13 cellular contexts compared by ENCODE assay signal in the genomic region with DNA sequence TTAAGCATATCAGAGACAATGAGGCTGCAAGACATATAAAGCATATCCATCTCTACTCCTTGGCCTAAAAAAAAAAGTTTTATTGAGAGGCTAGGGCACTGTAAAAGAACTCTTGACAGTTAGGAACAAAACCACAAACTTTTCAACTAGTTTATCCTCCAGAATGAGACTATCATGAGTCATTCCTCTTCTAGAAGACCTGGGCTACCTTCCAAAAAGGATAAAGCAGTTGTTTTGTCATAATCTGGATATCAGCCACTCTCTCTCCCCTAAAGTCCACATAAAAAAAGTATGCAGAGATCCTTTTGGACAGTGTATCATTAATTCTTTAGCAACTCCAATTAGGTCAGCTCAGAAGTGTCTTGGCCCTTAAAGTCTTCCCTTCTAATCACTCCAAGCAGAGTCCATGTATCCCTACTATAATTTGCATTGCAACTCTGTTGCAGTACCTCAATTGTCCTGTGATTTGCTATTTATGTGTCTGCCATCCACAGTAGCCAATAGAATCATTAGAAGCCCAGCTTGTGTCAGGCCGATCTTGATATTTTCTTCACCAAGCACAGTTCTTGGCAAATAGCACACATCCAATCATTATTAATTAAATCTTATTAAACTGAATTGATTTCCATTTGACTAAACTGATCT. TPM values are rescaled to one million over a fixed set of nuclear protein-coding genes. Genes with fewer than 3 reads are reported as not detected.
DNase-seq lines count a peak whose midpoint lies in the region; ATAC-seq and TF ChIP-seq lines count a peak whose summit lies in the region.
"Had no signal": no experiment of that assay in that cellular context is flagged by ENCODE, and none has a peak within 500 bp of the region (broad histone marks: within the 10 kb centered on the region; RNA-seq: fewer than 3 reads in every experiment).

No MANE protein-coding gene starts in this region.

- H3K36me3 Mint-ChIP-seq in T-helper 17 cell (ENCODE audit: low read depth), result no peaks in the 10 kb centered on the region

- H3K4me2 ChIP-seq in SK-N-SH, result no peak overlapping the region
- H3K4me2 ChIP-seq: A549 had no signal

- no peak overlapping the region for H3K27ac Mint-ChIP-seq in T-helper 17 cell
- H3K27ac Mint-ChIP-seq: activated CD8-positive, alpha-beta T cell treated with anti-CD3 and anti-CD28 coated beads for 36 hours; IgD-negative memory B cell had no signal

- peaks cover 13% of the 10 kb centered on the region for H3F3A ChIP-seq in SK-N-SH (replicated peaks; ENCODE audit: insufficient read depth)

- H3K4me3 ChIP-seq in SK-N-SH (ENCODE audit: low read depth in 2 of 2, low read length in 1 of 2), result no peak overlapping the region
- H3K4me3 ChIP-seq in fibroblast of mammary gland (ENCODE audit: control insufficient read depth, low read depth, low read length), result no peak overlapping the region
- H3K4me3 ChIP-seq in skeletal muscle cell (ENCODE audit: low read depth, low read length), result no peak overlapping the region
- H3K4me3 ChIP-seq in testis, result no peak overlapping the region
- H3K4me3 ChIP-seq: A549 had no signal

- no peak for ATAC-seq in T-helper 17 cell
- ATAC-seq: activated CD8-positive, alpha-beta T cell treated with anti-CD3 and anti-CD28 coated beads for 36 hours had no signal

- H3K4me3 Mint-ChIP-seq in T-helper 17 cell, result no peak overlapping the region
- H3K4me3 Mint-ChIP-seq: activated CD8-positive, alpha-beta T cell treated with anti-CD3 and anti-CD28 coated beads for 36 hours; IgD-negative memory B cell had no signal

- TF ChIP-seq POLR2A in testis (IDR thresholded peaks at IDR 0.05), result no peak

- H3K9me2 ChIP-seq in SK-N-SH, result no peaks in the 10 kb centered on the region

- peak; percentile 21 for DNase-seq in NCI-H2196 (lab: John Stamatoyannopoulos, UW; ENCODE audit: unreplicated experiment)
- no peak for DNase-seq in NCI-H2196 treated with DMSO at 0.1 percent for 48 hours (lab: John Stamatoyannopoulos, UW; ENCODE audit: unreplicated experiment)
- no peak for DNase-seq in SK-N-SH
- DNase-seq in fibroblast of mammary gland (ENCODE audit: low read depth), result peak; percentile 92
- peak; percentile 76 for DNase-seq in skeletal muscle cell (ENCODE audit: low read depth)
- no peak for DNase-seq in mesenteric fat pad (ENCODE audit: low spot score)
- no peak for DNase-seq in testis
- no peak for DNase-seq in T-helper 17 cell
- DNase-seq: activated CD8-positive, alpha-beta T cell treated with anti-CD3 and anti-CD28 coated beads for 36 hours; SHP77 had no signal

- TF ChIP-seq EP300 in SK-N-SH (IDR thresholded peaks at IDR 0.05; ENCODE audit: borderline replicate concordance in 1 of 2, low read depth in 1 of 2, low read length in 1 of 2), result 0 out of 4 replicates have a peak, but pooled peaks of 1 of the 2 experiments have one; percentile 14

- CTCF ChIA-PET in SK-N-SH (lab: Yijun Ruan, JAX), result no interaction called here

- no peak overlapping the region for H2AFZ ChIP-seq in SK-N-SH (ENCODE audit: low read depth)

- no peak overlapping the region for H3K27ac ChIP-seq in SK-N-SH (ENCODE audit: low read depth in 2 of 2, low read length in 1 of 2)
- H3K27ac ChIP-seq in testis, result no peak overlapping the region
- H3K27ac ChIP-seq: A549 had no signal

- H3K36me3 ChIP-seq in SK-N-SH (replicated peaks in 1 of 2; ENCODE audit: control insufficient read depth in 1 of 2, insufficient read depth in 2 of 2, low read length in 1 of 2) (no peaks in the 10 kb centered on the region), testis (ENCODE audit: low read depth, missing control alignments) (no peaks in the 10 kb centered on the region)

- POLR2A ChIA-PET in SK-N-SH (lab: Yijun Ruan, JAX), result no interaction called here

- H3K9me3 ChIP-seq in SK-N-SH, result no peaks in the 10 kb centered on the region
- no peaks in the 10 kb centered on the region for H3K9me3 ChIP-seq in testis
- H3K9me3 ChIP-seq in T-helper 17 cell (ENCODE audit: control insufficient read depth, low read length, poor library complexity, severe bottlenecking), result no peaks in the 10 kb centered on the region
- H3K9me3 ChIP-seq: A549 had no signal

- no peak overlapping the region for H3K9ac ChIP-seq in SK-N-SH

- 0% methylated on average over 1 of the region's 1 CpG for WGBS in SK-N-SH (ENCODE audit: low lambda C conversion rate)
- 83 to 84% methylated on average over 1 of the region's 1 CpG for WGBS in testis, 2 donors

- no peaks in the 10 kb centered on the region for H3K79me2 ChIP-seq in SK-N-SH (ENCODE audit: insufficient read depth)

- intact Hi-C loops in testis (cut with DNase I; ENCODE audit: low total_unique reads), result no loop called here

- H3K4me1 Mint-ChIP-seq in T-helper 17 cell, result no peaks in the 10 kb centered on the region
- H3K4me1 Mint-ChIP-seq: IgD-negative memory B cell had no signal

- H3K27me3 ChIP-seq in SK-N-SH (ENCODE audit: insufficient read depth) (peaks cover 2% of the 10 kb centered on the region; the same call in 1 of the 2 replicates), testis (no peaks in the 10 kb centered on the region)

- TF ChIP-seq CTCF in SK-N-SH (IDR thresholded peaks at IDR 0.05), result peak; percentile 38
- TF ChIP-seq CTCF in fibroblast of mammary gland (conservative IDR thresholded peaks at IDR 0.05; ENCODE audit: control insufficient read depth, insufficient read depth, low read depth, low read length), result peak; percentile 14
- no peak for TF ChIP-seq CTCF in testis (IDR thresholded peaks at IDR 0.05)

- H3K4me1 ChIP-seq in SK-N-SH (ENCODE audit: control insufficient read depth in 1 of 2, insufficient read depth in 2 of 2, low read depth in 1 of 2, low read length in 1 of 2) (no peaks in the 10 kb centered on the region), testis (no peaks in the 10 kb centered on the region)
- H3K4me1 ChIP-seq: A549 had no signal

- H3K27me3 Mint-ChIP-seq in T-helper 17 cell, result no peaks in the 10 kb centered on the region
- H3K27me3 Mint-ChIP-seq: IgD-negative memory B cell had no signal

- no peak for TF ChIP-seq RAD21 in SK-N-SH (IDR thresholded peaks at IDR 0.05; ENCODE audit: low read length)

- H4K20me1 ChIP-seq in SK-N-SH (ENCODE audit: insufficient read depth), result no peaks in the 10 kb centered on the region

TF ChIP-seq in SK-N-SH, 30 proteins besides CTCF, POLR2A, EP300 and RAD21 (continues in another document):
- TF ChIP-seq, protein P1, sequence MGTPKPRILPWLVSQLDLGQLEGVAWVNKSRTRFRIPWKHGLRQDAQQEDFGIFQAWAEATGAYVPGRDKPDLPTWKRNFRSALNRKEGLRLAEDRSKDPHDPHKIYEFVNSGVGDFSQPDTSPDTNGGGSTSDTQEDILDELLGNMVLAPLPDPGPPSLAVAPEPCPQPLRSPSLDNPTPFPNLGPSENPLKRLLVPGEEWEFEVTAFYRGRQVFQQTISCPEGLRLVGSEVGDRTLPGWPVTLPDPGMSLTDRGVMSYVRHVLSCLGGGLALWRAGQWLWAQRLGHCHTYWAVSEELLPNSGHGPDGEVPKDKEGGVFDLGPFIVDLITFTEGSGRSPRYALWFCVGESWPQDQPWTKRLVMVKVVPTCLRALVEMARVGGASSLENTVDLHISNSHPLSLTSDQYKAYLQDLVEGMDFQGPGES (IDR thresholded peaks at IDR 0.05; ENCODE audit: low read depth, low read length), result no peak
- TF ChIP-seq TEAD4 (IDR thresholded peaks at IDR 0.05; ENCODE audit: borderline replicate concordance, insufficient read depth) (no peak), GATA2 (CRISPR knock-in tag; IDR thresholded peaks at IDR 0.05) (no peak)

RNA-seq across cellular contexts. Expression of a gene that starts 10.4 kb away (rescaled TPM):
- polyA plus RNA-seq in SK-N-SH (2012; rRNA removed) (not detected in 2 replicates), testis (ENCODE audit: insufficient read depth, low read depth, low replicate concordance) (not detected)
- not detected in 2 replicates for polyA plus RNA-seq in SK-N-SH (2012; cell fraction: cytosol; rRNA removed)
- not detected in 2 replicates for polyA plus RNA-seq in SK-N-SH (2012; cell fraction: nucleus; rRNA removed)
- total RNA-seq in mesenteric fat pad (not detected), testis (not detected), T-helper 17 cell (not detected)
- total RNA-seq: activated CD8-positive, alpha-beta T cell treated with anti-CD3 and anti-CD28 coated beads for 36 hours; skeletal muscle tissue had no signal
- polyA plus RNA-seq: A549, IgD-negative memory B cell had no signal

RNA-seq across cellular contexts. Expression of a gene that starts 11.5 kb away (rescaled TPM):
- polyA plus RNA-seq in SK-N-SH (2012; rRNA removed) (not detected in 2 replicates), testis (ENCODE audit: insufficient read depth, low read depth, low replicate concordance) (not detected)
- polyA plus RNA-seq in SK-N-SH (2012; cell fraction: cytosol; rRNA removed), result not detected in 2 replicates
- not detected in 2 replicates for polyA plus RNA-seq in SK-N-SH (2012; cell fraction: nucleus; rRNA removed)
- total RNA-seq in mesenteric fat pad (not detected), testis (under 1 TPM; 0.24 to 0.62 TPM), T-helper 17 cell (not detected)
- total RNA-seq: activated CD8-positive, alpha-beta T cell treated with anti-CD3 and anti-CD28 coated beads for 36 hours; skeletal muscle tissue had no signal
- polyA plus RNA-seq: A549, IgD-negative memory B cell had no signal

RNA-seq across cellular contexts. Expression of a gene that starts 27.0 kb away (rescaled TPM):
- not detected in 2 replicates for polyA plus RNA-seq in SK-N-SH (2012; rRNA removed)
- polyA plus RNA-seq in SK-N-SH (2012; cell fraction: cytosol; rRNA removed), result not detected in 2 replicates
- polyA plus RNA-seq in SK-N-SH (2012; cell fraction: nucleus; rRNA removed), result not detected in 2 replicates
- not detected for total RNA-seq in mesenteric fat pad
- not detected for total RNA-seq in testis
- not detected for polyA plus RNA-seq in testis (ENCODE audit: insufficient read depth, low read depth, low replicate concordance)
- total RNA-seq in T-helper 17 cell, result not detected
- total RNA-seq: activated CD8-positive, alpha-beta T cell treated with anti-CD3 and anti-CD28 coated beads for 36 hours; skeletal muscle tissue had no signal
- polyA plus RNA-seq: A549, IgD-negative memory B cell had no signal

RNA-seq across cellular contexts. Expression of a gene that starts 32.0 kb away (rescaled TPM):
- polyA plus RNA-seq in SK-N-SH (2012; rRNA removed) (not detected in 2 replicates), testis (ENCODE audit: insufficient read depth, low read depth, low replicate concordance) (not detected)
- polyA plus RNA-seq in SK-N-SH (2012; cell fraction: cytosol; rRNA removed), result not detected in 2 replicates
- polyA plus RNA-seq in SK-N-SH (2012; cell fraction: nucleus; rRNA removed), result not detected in 2 replicates
- total RNA-seq in mesenteric fat pad (not detected), testis (not detected), T-helper 17 cell (not detected)
- total RNA-seq: activated CD8-positive, alpha-beta T cell treated with anti-CD3 and anti-CD28 coated beads for 36 hours; skeletal muscle tissue had no signal
- polyA plus RNA-seq: A549, IgD-negative memory B cell had no signal

RNA-seq across cellular contexts. Expression of a gene that starts 43.1 kb away (rescaled TPM):
- not detected in 2 replicates for polyA plus RNA-seq in SK-N-SH (2012; rRNA removed)
- polyA plus RNA-seq in SK-N-SH (2012; cell fraction: cytosol; rRNA removed), result not detected in 2 replicates
- not detected in 2 replicates for polyA plus RNA-seq in SK-N-SH (2012; cell fraction: nucleus; rRNA removed)
- not detected for total RNA-seq in mesenteric fat pad
- under 1 TPM in 1 of 2 donors, not detected in 1; 0.31 TPM for total RNA-seq in testis
- polyA plus RNA-seq in testis (ENCODE audit: insufficient read depth, low read depth, low replicate concordance), result not detected
- total RNA-seq in T-helper 17 cell, result not detected
- total RNA-seq: activated CD8-positive, alpha-beta T cell treated with anti-CD3 and anti-CD28 coated beads for 36 hours; skeletal muscle tissue had no signal
- polyA plus RNA-seq: A549, IgD-negative memory B cell had no signal

Comparison
In these comparisons a context has a peak if more than half of its experiments do, and no peak if none do; other contexts are left out.
1. DNase-seq: peak in NCI-H2196 (single experiment), fibroblast of mammary gland (single experiment) and skeletal muscle cell (single experiment); none in NCI-H2196 treated with DMSO at 0.1 percent for 48 hours (single experiment), SK-N-SH (single experiment), mesenteric fat pad (single experiment), testis (single experiment) and T-helper 17 cell (0 of 3).
2. CTCF ChIP-seq: peak in SK-N-SH (single experiment) and fibroblast of mammary gland (single experiment); none in testis (0 of 3).